ENCODE assay signal across 8 cellular contexts in genomic region chr22:42820075-42820763, GRCh38. TPM values are rescaled to one million over a fixed set of nuclear protein-coding genes. Genes with fewer than 3 reads are reported as not detected.
A peak's percentile ranks its signal among the peaks of the same experiment; 100 is the strongest.
DNase-seq lines count a peak whose midpoint lies in the region; ATAC-seq and TF ChIP-seq lines count a peak whose summit lies in the region.

No MANE protein-coding gene starts in this region.

- H3K4me3 Mint-ChIP-seq in activated T-helper 2 cell treated with anti-CD3 and anti-CD28 coated beads, Interferon-gamma antibody, Interleukin-2, Interleukin-4, amounts not matched to agents 10 μg/mL and 5 μg/mL and 100 μg/mL, durations not matched to agents 14 hours and 24 hours and 36 hours (ENCODE audit: low read depth): no peak overlapping the region
- no peak overlapping the region for H3K4me3 Mint-ChIP-seq in stimulated activated naive B cell treated with anti-CD40 and anti-IgM and Interleukin-4, amounts not matched to agents 10 μg/mL and 1 μg/mL and 100 μg/mL, for 72 hours

- peak; percentile 71 for TF ChIP-seq RAD21 in Ishikawa (IDR thresholded peaks at IDR 0.05; ENCODE audit: low read depth)

- H3K27me3 ChIP-seq in BJ (ENCODE audit: control insufficient read depth, insufficient read depth, low read length): no peaks in the 10 kb centered on the region

- POLR2A ChIA-PET in BJ (lab: Charles Lee): interaction anchor here (0.5 to 0.6 kb wide), 2 partner anchors 100 to 267 kb away, joined by 3 read pairs; no protein-coding TSS in a partner anchor

- H3K36me3 Mint-ChIP-seq in activated T-helper 2 cell treated with anti-CD3 and anti-CD28 coated beads, Interferon-gamma antibody, Interleukin-2, Interleukin-4, amounts not matched to agents 10 μg/mL and 5 μg/mL and 100 μg/mL, durations not matched to agents 14 hours and 24 hours and 36 hours (ENCODE audit: low read depth): peaks cover 44% of the 10 kb centered on the region
- H3K36me3 Mint-ChIP-seq in stimulated activated naive B cell treated with anti-CD40 and anti-IgM and Interleukin-4, amounts not matched to agents 10 μg/mL and 1 μg/mL and 100 μg/mL, for 72 hours: peaks cover 29 to 34% of the 10 kb centered on the region in 2 donors

- peak; percentile 53 for TF ChIP-seq CTCF in BJ (IDR thresholded peaks at IDR 0.05; ENCODE audit: insufficient read depth, low read depth, low read length)

- peaks cover 11% of the 10 kb centered on the region for H3K4me1 Mint-ChIP-seq in activated T-helper 2 cell treated with anti-CD3 and anti-CD28 coated beads, Interferon-gamma antibody, Interleukin-2, Interleukin-4, amounts not matched to agents 10 μg/mL and 5 μg/mL and 100 μg/mL, durations not matched to agents 14 hours and 24 hours and 36 hours (ENCODE audit: low read depth)
- peaks cover 0 to 8% of the 10 kb centered on the region in 2 donors for H3K4me1 Mint-ChIP-seq in stimulated activated naive B cell treated with anti-CD40 and anti-IgM and Interleukin-4, amounts not matched to agents 10 μg/mL and 1 μg/mL and 100 μg/mL, for 72 hours

- ATAC-seq in HG02884 (IDR thresholded peaks at IDR 0.05; ENCODE audit: unreplicated experiment) (no peak), HG02759 (IDR thresholded peaks at IDR 0.05; ENCODE audit: unreplicated experiment) (no peak)
- ATAC-seq in stimulated activated naive B cell treated with anti-CD40 and anti-IgM and Interleukin-4, amounts not matched to agents 10 μg/mL and 1 μg/mL and 100 μg/mL, for 72 hours (replicated peaks): no peak

- H3K27ac Mint-ChIP-seq in activated T-helper 2 cell treated with anti-CD3 and anti-CD28 coated beads, Interferon-gamma antibody, Interleukin-2, Interleukin-4, amounts not matched to agents 10 μg/mL and 5 μg/mL and 100 μg/mL, durations not matched to agents 14 hours and 24 hours and 36 hours: no peak overlapping the region
- no peak overlapping the region for H3K27ac Mint-ChIP-seq in stimulated activated naive B cell treated with anti-CD40 and anti-IgM and Interleukin-4, amounts not matched to agents 10 μg/mL and 1 μg/mL and 100 μg/mL, for 72 hours

- TF ChIP-seq EP300 in Ishikawa (IDR thresholded peaks at IDR 0.05; ENCODE audit: borderline replicate concordance): no peak

- H3K36me3 ChIP-seq in BJ (ENCODE audit: control insufficient read depth, insufficient read depth, low read length): peaks cover 7% of the 10 kb centered on the region

- peak; percentile 82 for DNase-seq in BJ (ENCODE audit: low read depth)
- peak; percentile 59 for DNase-seq in amniotic stem cell (lab: John Stamatoyannopoulos, UW)
- DNase-seq in kidney glomerular epithelial cell (lab: John Stamatoyannopoulos, UW): peak; percentile 60
- DNase-seq in activated T-helper 2 cell treated with anti-CD3 and anti-CD28 coated beads, Interferon-gamma antibody, Interleukin-2, Interleukin-4, amounts not matched to agents 10 μg/mL and 5 μg/mL and 100 μg/mL, durations not matched to agents 14 hours and 24 hours and 36 hours (ENCODE audit: low spot score): no peak
- DNase-seq in stimulated activated naive B cell treated with anti-CD40 and anti-IgM and Interleukin-4, amounts not matched to agents 10 μg/mL and 1 μg/mL and 100 μg/mL, for 72 hours: no peak

- intact Hi-C loops in activated T-helper 2 cell treated with anti-CD3 and anti-CD28 coated beads, Interferon-gamma antibody, Interleukin-2, Interleukin-4, amounts not matched to agents 10 μg/mL and 5 μg/mL and 100 μg/mL, durations not matched to agents 14 hours and 24 hours and 36 hours (cut with micrococcal nuclease): loop anchor here (1.0 kb wide), 1 partner anchor 40 kb away; no protein-coding TSS in a partner anchor

- CTCF ChIA-PET in BJ (lab: Yijun Ruan, JAX): interaction anchor here (0.6 to 3.3 kb wide), 34 partner anchors 9 to 272 kb away, joined by 3 to 30 read pairs (median 5); partner anchors contain the start of gene CYB5R3

- H3K4me3 ChIP-seq in BJ (ENCODE audit: low read depth, low read length): no peak overlapping the region

- no peaks in the 10 kb centered on the region for H3K27me3 Mint-ChIP-seq in activated T-helper 2 cell treated with anti-CD3 and anti-CD28 coated beads, Interferon-gamma antibody, Interleukin-2, Interleukin-4, amounts not matched to agents 10 μg/mL and 5 μg/mL and 100 μg/mL, durations not matched to agents 14 hours and 24 hours and 36 hours (ENCODE audit: low read depth)
- H3K27me3 Mint-ChIP-seq in stimulated activated naive B cell treated with anti-CD40 and anti-IgM and Interleukin-4, amounts not matched to agents 10 μg/mL and 1 μg/mL and 100 μg/mL, for 72 hours: no peaks in the 10 kb centered on the region

- H3K9me3 Mint-ChIP-seq in activated T-helper 2 cell treated with anti-CD3 and anti-CD28 coated beads, Interferon-gamma antibody, Interleukin-2, Interleukin-4, amounts not matched to agents 10 μg/mL and 5 μg/mL and 100 μg/mL, durations not matched to agents 14 hours and 24 hours and 36 hours: no peaks in the 10 kb centered on the region
- no peaks in the 10 kb centered on the region for H3K9me3 Mint-ChIP-seq in stimulated activated naive B cell treated with anti-CD40 and anti-IgM and Interleukin-4, amounts not matched to agents 10 μg/mL and 1 μg/mL and 100 μg/mL, for 72 hours

TF ChIP-seq in Ishikawa, 13 proteins besides CTCF, POLR2A, EP300 and RAD21:
- TF ChIP-seq CEBPB (IDR thresholded peaks at IDR 0.05) (no peak), ZBTB7A (IDR thresholded peaks at IDR 0.05; ENCODE audit: low read depth) (no peak), TAF1 (IDR thresholded peaks at IDR 0.05; ENCODE audit: low read depth) (no peak), EGR1 (IDR thresholded peaks at IDR 0.05) (no peak), TEAD4 (IDR thresholded peaks at IDR 0.05) (no peak), NFIC (IDR thresholded peaks at IDR 0.05) (no peak)

RNA-seq across cellular contexts. Expression of gene ARFGAP3, which starts 36.9 kb away (rescaled TPM):
- polyA plus RNA-seq in BJ (2011; rRNA removed): 73.2 and 79.5 TPM in 2 replicates
- polyA minus RNA-seq in BJ (2011; rRNA and poly(A)+ RNA removed): 27.9 and 37.3 TPM in 2 replicates
- 45.2 and 47.6 TPM in 2 replicates for total RNA-seq in activated T-helper 2 cell treated with anti-CD3 and anti-CD28 coated beads, Interferon-gamma antibody, Interleukin-2, Interleukin-4, amounts not matched to agents 10 μg/mL and 5 μg/mL and 100 μg/mL, durations not matched to agents 14 hours and 24 hours and 36 hours

Comparison
In these comparisons a context has a peak if more than half of its experiments do, and no peak if none do; other contexts are left out.
1. DNase-seq: peak in BJ (single experiment), amniotic stem cell (single experiment) and kidney glomerular epithelial cell (single experiment); none in activated T-helper 2 cell treated with anti-CD3 and anti-CD28 coated beads, Interferon-gamma antibody, Interleukin-2, Interleukin-4, amounts not matched to agents 10 μg/mL and 5 μg/mL and 100 μg/mL, durations not matched to agents 14 hours and 24 hours and 36 hours (single experiment) and stimulated activated naive B cell treated with anti-CD40 and anti-IgM and Interleukin-4, amounts not matched to agents 10 μg/mL and 1 μg/mL and 100 μg/mL, for 72 hours (single experiment).